Comparison of ENCODE assay signal across 10 cellular contexts in the genomic region with DNA sequence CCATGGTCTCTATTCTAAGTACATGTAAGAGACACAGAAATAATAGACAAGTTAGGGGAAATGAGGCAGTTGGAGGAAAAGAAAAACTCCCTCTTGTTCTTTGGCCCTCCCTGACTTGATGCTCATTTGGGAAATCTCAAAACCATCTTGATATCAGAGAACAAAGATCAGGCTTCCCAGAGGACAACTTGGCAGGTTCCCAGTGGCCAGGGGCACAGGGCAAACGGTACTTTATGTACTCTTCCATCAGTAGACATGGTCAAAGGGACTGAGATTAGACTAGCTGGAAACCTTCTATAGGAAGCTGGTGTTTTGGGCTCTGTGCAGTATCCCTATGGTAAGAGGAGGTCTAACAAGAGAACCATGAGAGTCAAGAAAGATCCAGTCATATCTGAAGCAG. TPM values are rescaled to one million over a fixed set of nuclear protein-coding genes. Genes with fewer than 3 reads are reported as not detected.
"Had no signal": no experiment of that assay in that cellular context is flagged by ENCODE, and none has a peak within 500 bp of the region (broad histone marks: within the 10 kb centered on the region; RNA-seq: fewer than 3 reads in every experiment).

No MANE protein-coding gene starts in this region.

- H3K9me3 ChIP-seq: HAP-1 had no signal

- H2AFZ ChIP-seq: GM23248 had no signal

- FAIRE-seq: K562 had no signal

- H3K36me3 ChIP-seq: HAP-1 had no signal

- H3K4me3 ChIP-seq: GM23248, HAP-1, K562 had no signal

- H3K9ac ChIP-seq: GM23248 had no signal

- H3K4me1 ChIP-seq: HAP-1 had no signal

- ATAC-seq: HCT116, K562 had no signal

- DNase-seq: GM23248, GOT3, H7, HFFc6, IMR-90, KG1 had no signal

- H3K27ac ChIP-seq: GM23248, HL-60 had no signal

RNA-seq across cellular contexts. Expression of gene NCKAP5, which starts 56.6 kb away (rescaled TPM):
- total RNA-seq: K562 had no signal
- polyA plus RNA-seq: K562 had no signal
